ENCODE assay signal across 8 cellular contexts in genomic region chr15:74799843-74800558, GRCh38. TPM values are rescaled to one million over a fixed set of nuclear protein-coding genes. Genes with fewer than 3 reads are reported as not detected.
DNase-seq lines count a peak whose midpoint lies in the region; ATAC-seq, FAIRE-seq and TF ChIP-seq lines count a peak whose summit lies in the region.

No MANE protein-coding gene starts in this region.

- H3F3A ChIP-seq in Loucy (ENCODE audit: low read depth) = peaks cover 3% of the 10 kb centered on the region; the same call in 1 of the 2 replicates

- H3K9ac ChIP-seq in Loucy (ENCODE audit: low read depth, low read length, poor library complexity, severe bottlenecking) (no peak overlapping the region), astrocyte (ENCODE audit: low read length) (no peak overlapping the region)

- H3K4me3 ChIP-seq in Loucy (ENCODE audit: low read length, poor library complexity, severe bottlenecking) (no peak overlapping the region), astrocyte (ENCODE audit: insufficient read depth, low read depth, low read length) (no peak overlapping the region)

- peaks cover 4% of the 10 kb centered on the region for H3K36me3 Mint-ChIP-seq in astrocyte (ENCODE audit: low read depth, unreplicated experiment)

- TF ChIP-seq CTCF in Loucy (conservative IDR thresholded peaks at IDR 0.05; ENCODE audit: low read length) (peak; percentile 97), astrocyte (IDR thresholded peaks at IDR 0.05; ENCODE audit: insufficient read depth, low read depth, low read length) (peak; percentile 77)

- H2AFZ ChIP-seq in Loucy (ENCODE audit: low read length) (no peak overlapping the region), astrocyte (ENCODE audit: low read depth, low read length) (no peak overlapping the region)

- DNase-seq in DMS153 (lab: John Stamatoyannopoulos, UW) (peak; percentile 50), T1000 (lab: John Stamatoyannopoulos, UW) (peak; percentile 69), astrocyte (ENCODE audit: low read depth) (no peak), hepatic stellate cell (ENCODE audit: low spot score) (peak; percentile 92), NCI-H446 treated with DMSO at 0.1 percent for 48 hours (lab: John Stamatoyannopoulos, UW) (no peak)
- DNase-seq in stimulated activated CD4-positive, alpha-beta T cell treated with anti-CD3 and anti-CD28 coated beads, Interleukin-12 subunit alpha, Interleukin-12 subunit beta, amount 100 ng/mL, for 24 hours (ENCODE audit: low read depth in 2 of 2) = peak; percentile 69 to 78

- H3K4me2 ChIP-seq in Loucy (ENCODE audit: low read depth, low read length, poor library complexity, severe bottlenecking) = no peak overlapping the region
- no peak overlapping the region for H3K4me2 ChIP-seq in astrocyte (ENCODE audit: low read length)

- H3K36me3 ChIP-seq in Loucy (ENCODE audit: insufficient read depth, low read length) (peaks cover 74% of the 10 kb centered on the region; the same call in 1 of the 2 replicates), astrocyte (ENCODE audit: insufficient read depth, low read length) (peaks cover 6% of the 10 kb centered on the region)

- no peaks in the 10 kb centered on the region for H3K9me2 ChIP-seq in Loucy (replicated peaks; ENCODE audit: low read depth, low read length)

- H3K79me2 ChIP-seq in Loucy (ENCODE audit: insufficient read depth, low read length) (peaks cover 35% of the 10 kb centered on the region; the same call in 1 of the 2 replicates), astrocyte (ENCODE audit: insufficient read depth, low read length) (peaks cover 40% of the 10 kb centered on the region)

- peak; percentile 72 for ATAC-seq in GM21529 (IDR thresholded peaks at IDR 0.05; ENCODE audit: unreplicated experiment)

- H3K9me3 Mint-ChIP-seq in astrocyte (ENCODE audit: unreplicated experiment) = no peaks in the 10 kb centered on the region

- H3K9me3 ChIP-seq in Loucy (ENCODE audit: insufficient read depth, low read depth, low read length) (no peaks in the 10 kb centered on the region), astrocyte (ENCODE audit: insufficient read depth, low read depth, low read length) (no peaks in the 10 kb centered on the region)

- no peak overlapping the region for H3K27ac ChIP-seq in astrocyte (ENCODE audit: low read depth, low read length)

- peaks cover 43% of the 10 kb centered on the region for H4K20me1 ChIP-seq in Loucy (ENCODE audit: insufficient read depth, low read length, poor library complexity, severe bottlenecking)
- peaks cover 57% of the 10 kb centered on the region for H4K20me1 ChIP-seq in astrocyte (ENCODE audit: insufficient read depth, low read length)

- H3K27me3 Mint-ChIP-seq in astrocyte (ENCODE audit: low read depth, unreplicated experiment) = no peaks in the 10 kb centered on the region

- no peak for FAIRE-seq in astrocyte (lab: Jason Lieb, UNC)

- H3K4me3 Mint-ChIP-seq in astrocyte (ENCODE audit: unreplicated experiment) = no peak overlapping the region

- H3K27me3 ChIP-seq in Loucy (ENCODE audit: insufficient read depth, low read length, poor library complexity, severe bottlenecking) (no peaks in the 10 kb centered on the region), astrocyte (ENCODE audit: insufficient read depth, low read length) (no peaks in the 10 kb centered on the region)

- H3K4me1 Mint-ChIP-seq in astrocyte (ENCODE audit: low read depth, unreplicated experiment) = peaks cover 1% of the 10 kb centered on the region

- H3K4me1 ChIP-seq in Loucy (ENCODE audit: insufficient read depth, low read length, poor library complexity, severe bottlenecking) (no peaks in the 10 kb centered on the region), astrocyte (ENCODE audit: insufficient read depth, low read length) (no peaks in the 10 kb centered on the region)

- H3K27ac Mint-ChIP-seq in astrocyte (ENCODE audit: unreplicated experiment) = no peak overlapping the region

RNA-seq across cellular contexts. Expression of gene LMAN1L, which starts 12.6 kb away (rescaled TPM):
- total RNA-seq in astrocyte = 0.32 TPM in 1 of 2 replicates, not detected in the other

RNA-seq across cellular contexts. Expression of gene CSK, which starts 18.1 kb away (rescaled TPM):
- total RNA-seq in astrocyte = 45.4 and 49.8 TPM in 2 replicates

RNA-seq across cellular contexts. Expression of gene CPLX3, which starts 26.4 kb away (rescaled TPM):
- not detected in 2 replicates for total RNA-seq in astrocyte

RNA-seq across cellular contexts. Expression of gene ULK3, which starts 43.0 kb away (rescaled TPM):
- total RNA-seq in astrocyte = 14.2 and 15.6 TPM in 2 replicates

RNA-seq across cellular contexts. Expression of gene CYP1A2, which starts 51.4 kb away (rescaled TPM):
- not detected in 2 replicates for total RNA-seq in astrocyte

Comparison
In these comparisons a context has a peak if more than half of its experiments do, and no peak if none do; other contexts are left out.
1. DNase-seq: peak in DMS153 (single experiment), T1000 (single experiment), hepatic stellate cell (single experiment) and stimulated activated CD4-positive, alpha-beta T cell treated with anti-CD3 and anti-CD28 coated beads, Interleukin-12 subunit alpha, Interleukin-12 subunit beta, amount 100 ng/mL, for 24 hours (2 of 2); none in astrocyte (single experiment) and NCI-H446 treated with DMSO at 0.1 percent for 48 hours (single experiment).